ENCODE assay signal across 24 cellular contexts in the genomic region with DNA sequence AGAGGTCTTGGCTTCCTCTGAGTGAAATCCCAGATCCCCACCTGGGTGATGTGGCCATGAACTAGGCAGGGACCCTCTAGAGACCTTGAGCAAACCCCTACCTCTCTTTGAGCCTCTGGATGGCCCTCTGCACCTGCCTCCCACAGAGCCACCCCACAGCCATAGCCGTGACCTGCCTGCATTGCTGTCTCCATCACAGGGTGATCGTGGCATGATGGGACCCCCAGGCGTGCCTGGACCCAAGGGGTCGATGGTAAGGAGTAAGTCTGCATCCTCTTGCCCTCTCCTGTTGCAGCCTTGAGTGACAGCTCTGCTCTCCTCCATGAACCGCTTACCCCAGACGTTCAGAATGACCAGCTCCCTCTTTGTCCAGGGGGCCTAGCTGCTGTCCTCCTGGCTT.
DNase-seq lines count a peak whose midpoint lies in the region; ATAC-seq, FAIRE-seq and TF ChIP-seq lines count a peak whose summit lies in the region.
"Had no signal": no experiment of that assay in that cellular context is flagged by ENCODE, and none has a peak within 500 bp of the region (broad histone marks: within the 10 kb centered on the region; RNA-seq: fewer than 3 reads in every experiment).

No MANE protein-coding gene starts in this region.

- in situ Hi-C loops in HepG2 (cut with HindIII; ENCODE audit: extremely low pct_ligation_motif_present, low pct_unique_long_range_greater_than_20kb) = no loop called here

- no peaks in the 10 kb centered on the region for H3K79me2 ChIP-seq in HepG2 (ENCODE audit: insufficient read depth, low read length)

- H3K4me1 ChIP-seq in HepG2 (ENCODE audit: insufficient read depth, low read length) (peaks cover 18% of the 10 kb centered on the region), right lobe of liver (peaks cover 0 to 22% (median 13%) of the 10 kb centered on the region in 4 donors), mesenchymal stem cell (ENCODE audit: control insufficient read depth, insufficient read depth, low read depth, low read length) (no peaks in the 10 kb centered on the region)
- H3K4me1 ChIP-seq: BE2C, BLaER1 had no signal

- WGBS in HepG2 (ENCODE audit: low lambda C conversion rate) = 93% methylated on average over 3 of the region's 6 CpGs
- WGBS in right lobe of liver (ENCODE audit: insufficient coverage, low coverage, low lambda C conversion rate, missing lambda C conversion rate) = no CpG with 5 or more reads among the region's 6 CpGs
- WGBS in mesenchymal stem cell = 95% methylated on average over 6 of the region's 6 CpGs

- no peak overlapping the region for H3K4ac ChIP-seq in mesenchymal stem cell (ENCODE audit: low read depth in 1 of 2, low read length in 2 of 2)

- H3K9ac ChIP-seq in HepG2 (ENCODE audit: insufficient read depth, low read depth, low read length) (no peak overlapping the region), mesenchymal stem cell (ENCODE audit: low read length) (no peak overlapping the region)
- H3K9ac ChIP-seq: BLaER1 had no signal

- POLR2A ChIA-PET in HepG2 (lab: Yijun Ruan, JAX) = no interaction called here

- H3K4me3 ChIP-seq in HepG2 (replicated peaks in 1 of 3; ENCODE audit: insufficient read depth in 1 of 3, low read depth in 2 of 3, low read length in 3 of 3) (no peak overlapping the region), right lobe of liver (no peak overlapping the region), mesenchymal stem cell (ENCODE audit: insufficient read depth in 1 of 2, low read depth in 1 of 2, low read length in 2 of 2) (no peak overlapping the region)
- H3K4me3 ChIP-seq: BLaER1, GM12878 had no signal

- H4K8ac ChIP-seq in mesenchymal stem cell (ENCODE audit: low read length) = no peak overlapping the region

- no peak overlapping the region for H2BK5ac ChIP-seq in mesenchymal stem cell (ENCODE audit: low read depth, low read length, poor library complexity, severe bottlenecking)

- no peak for FAIRE-seq in HepG2 (lab: Jason Lieb, UNC)
- FAIRE-seq: A204.1, GM12878, GM12892, GM18507 had no signal

- TF ChIP-seq CTCF in HepG2 (CRISPR knock-in tag; IDR thresholded peaks at IDR 0.05) (no peak), right lobe of liver (IDR thresholded peaks at IDR 0.05) (no peak)

- H3K27me3 ChIP-seq in HepG2 (ENCODE audit: control insufficient read depth in 1 of 2, insufficient read depth in 2 of 2, low read length in 2 of 2) = no peaks in the 10 kb centered on the region
- H3K27me3 ChIP-seq in right lobe of liver = no peaks in the 10 kb centered on the region
- peaks cover 0 to 6% of the 10 kb centered on the region in 2 experiments for H3K27me3 ChIP-seq in mesenchymal stem cell (ENCODE audit: control insufficient read depth in 1 of 2, insufficient read depth in 1 of 2, low read length in 2 of 2)
- H3K27me3 ChIP-seq: BE2C, BLaER1 had no signal

- TF ChIP-seq EP300 in HepG2 (IDR thresholded peaks at IDR 0.05; ENCODE audit: low read depth in 2 of 2, low read length in 2 of 2) (no peak), HepG2 (CRISPR knock-in tag; IDR thresholded peaks at IDR 0.05; ENCODE audit: borderline replicate concordance) (no peak)

- H3K4me2 ChIP-seq in HepG2 (ENCODE audit: low read depth, low read length) (no peak overlapping the region), mesenchymal stem cell (ENCODE audit: low read length, poor library complexity, severe bottlenecking) (no peak overlapping the region)
- H3K4me2 ChIP-seq: BLaER1 had no signal

- TF ChIP-seq RAD21 in HepG2 (CRISPR knock-in tag; IDR thresholded peaks at IDR 0.05) = no peak

- H3K36me3 ChIP-seq in HepG2 (replicated peaks in 1 of 2; ENCODE audit: control insufficient read depth in 1 of 2, insufficient read depth in 2 of 2, low read length in 2 of 2) (peaks cover 4 to 81% of the 10 kb centered on the region in 2 experiments), right lobe of liver (no peaks in the 10 kb centered on the region), mesenchymal stem cell (ENCODE audit: control insufficient read depth in 1 of 2, insufficient read depth in 2 of 2, low read depth in 1 of 2, low read length in 2 of 2) (peaks cover 0 to 68% of the 10 kb centered on the region in 2 experiments)
- H3K36me3 ChIP-seq: BE2C had no signal

- no peak overlapping the region for H2AK5ac ChIP-seq in mesenchymal stem cell (ENCODE audit: low read length, severe bottlenecking)

- H4K20me1 ChIP-seq in HepG2 (ENCODE audit: insufficient read depth, low read length) = no peaks in the 10 kb centered on the region
- H4K20me1 ChIP-seq: BLaER1 had no signal

- intact Hi-C loops in HepG2 (cut with micrococcal nuclease; ENCODE audit: unreplicated experiment) = no loop called here
- intact Hi-C loops in right lobe of liver (cut with DNase I) = no loop called here

- no peak overlapping the region for H2BK120ac ChIP-seq in mesenchymal stem cell (ENCODE audit: low read depth, low read length)

- no peak overlapping the region for H3K18ac ChIP-seq in mesenchymal stem cell (ENCODE audit: low read depth in 1 of 2, low read length in 2 of 2)

- DNase-seq in HepG2 (ENCODE audit: low spot score) = no peak
- no peak for DNase-seq in right lobe of liver
- DNase-seq in mesenchymal stem cell = no peak
- DNase-seq: 8988T; ACHN; BE2C; C1 segment of cervical spinal cord; CD4-positive, CD25-positive, alpha-beta regulatory T cell; CD8-positive, alpha-beta memory T cell; COR-L47; DMS 273 treated with DMSO at 0.1 percent for 48 hours; DMS153; DMS53; DMS79; DND-41; EL; GDM1 had no signal

- no peak overlapping the region for H2BK15ac ChIP-seq in mesenchymal stem cell (ENCODE audit: low read depth, poor library complexity, severe bottlenecking)

- TF ChIP-seq POLR2A in HepG2 (IDR thresholded peaks at IDR 0.05; ENCODE audit: insufficient read depth in 1 of 2, low read depth in 2 of 2, low read length in 2 of 2) = no peak
- no peak for TF ChIP-seq POLR2A in right lobe of liver (IDR thresholded peaks at IDR 0.05)

- peak overlapping the region; percentile 4 for H4K91ac ChIP-seq in mesenchymal stem cell (ENCODE audit: low read length)

- H2BK12ac ChIP-seq in mesenchymal stem cell (ENCODE audit: low read length in 2 of 2) = peak overlapping the region in 1 of 2 experiments; percentile 18

- BruUV-seq in HepG2 (replicated peaks; lab: Mats Ljungman, UMichigan) = no TSS peak

- H3K27ac ChIP-seq in HepG2 (ENCODE audit: extremely low read length, insufficient read depth, low read length) (no peak overlapping the region), right lobe of liver (no peak overlapping the region), mesenchymal stem cell (ENCODE audit: low read length, poor library complexity, severe bottlenecking) (no peak overlapping the region)
- H3K27ac ChIP-seq: BLaER1 had no signal

- no peak overlapping the region for H3K14ac ChIP-seq in mesenchymal stem cell (ENCODE audit: low read length in 2 of 2)

- no peak overlapping the region for H3K23ac ChIP-seq in mesenchymal stem cell (ENCODE audit: low read length in 2 of 2)

- H3K9me3 ChIP-seq in HepG2 (ENCODE audit: low read length) (no peaks in the 10 kb centered on the region), right lobe of liver (no peaks in the 10 kb centered on the region), mesenchymal stem cell (ENCODE audit: control insufficient read depth, low read length) (no peaks in the 10 kb centered on the region)
- H3K9me3 ChIP-seq: BE2C, BLaER1 had no signal

- H2AFZ ChIP-seq in HepG2 (ENCODE audit: low read length) (no peak overlapping the region), mesenchymal stem cell (ENCODE audit: low read depth, low read length) (no peak overlapping the region)

- no peak for ATAC-seq in HepG2
- ATAC-seq in right lobe of liver = no peak
- no peak for ATAC-seq in GM21360 (IDR thresholded peaks at IDR 0.05; ENCODE audit: unreplicated experiment)
- ATAC-seq in HG02610 (IDR thresholded peaks at IDR 0.05; ENCODE audit: unreplicated experiment) = no peak
- ATAC-seq: GM12878 had no signal

- no peaks in the 10 kb centered on the region for H3K79me1 ChIP-seq in mesenchymal stem cell (replicated peaks; ENCODE audit: low read length, poor library complexity, severe bottlenecking)

- CTCF ChIA-PET in HepG2 (lab: Yijun Ruan, JAX; ENCODE audit: low intra/inter-chr PET ratio, low total read pairs) = no interaction called here

TF ChIP-seq in HepG2, 621 proteins besides CTCF, POLR2A, EP300 and RAD21 (continues in another document):
- peak; percentile 87 for TF ChIP-seq RBM22 (optimal IDR thresholded peaks at IDR 0.05; ENCODE audit: low read length)
- 0 out of 2 replicates have a peak, but pooled peaks have one; percentile 43 for TF ChIP-seq ZNF704 (CRISPR knock-in tag; IDR thresholded peaks at IDR 0.05; ENCODE audit: borderline replicate concordance)
- no peak for TF ChIP-seq CEBPZ (IDR thresholded peaks at IDR 0.05; ENCODE audit: low read length)
